Comparison of ENCODE assay signal across 20 cellular contexts in the genomic region with DNA sequence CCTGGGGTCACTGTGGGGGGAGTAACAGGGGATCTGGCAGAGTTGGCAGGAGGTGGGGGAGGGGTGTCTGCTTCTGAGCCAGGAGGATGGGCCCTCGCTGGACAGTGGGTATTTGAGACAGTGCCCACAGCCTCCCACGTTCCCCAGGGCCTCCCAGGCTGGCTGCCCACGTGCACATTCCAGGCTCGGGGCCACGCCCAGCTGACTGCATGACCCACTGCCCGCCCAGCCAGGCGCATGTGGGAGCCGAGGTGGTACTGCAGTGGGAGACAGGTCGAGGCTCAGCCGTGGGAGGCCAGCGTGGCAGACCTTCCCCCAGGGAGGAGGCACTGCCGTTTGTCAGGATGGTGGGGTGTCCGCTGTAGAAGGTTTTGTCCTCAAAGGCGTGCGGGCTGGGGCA. TPM values are rescaled to one million over a fixed set of nuclear protein-coding genes. Genes with fewer than 3 reads are reported as not detected.
DNase-seq lines count a peak whose midpoint lies in the region; ATAC-seq, FAIRE-seq and TF ChIP-seq lines count a peak whose summit lies in the region.
"Had no signal": no experiment of that assay in that cellular context is flagged by ENCODE, and none has a peak within 500 bp of the region (broad histone marks: within the 10 kb centered on the region; RNA-seq: fewer than 3 reads in every experiment).

No MANE protein-coding gene starts in this region.

- no peak for FAIRE-seq in GM12891 (lab: Jason Lieb, UNC)
- FAIRE-seq: pancreas, TTC549 had no signal

- DNase-seq in EH (ENCODE audit: low read depth), result peak; percentile 33
- DNase-seq in Panc1 (ENCODE audit: low read depth, low spot score), result no peak
- peak; percentile 67 for DNase-seq in left cardiac atrium
- peak; percentile 70 for DNase-seq in stomach
- DNase-seq in retina, result no peak
- DNase-seq in activated T-helper 1 cell treated with anti-CD3 and anti-CD28 coated beads, Interleukin-12 subunit alpha, Interleukin-12 subunit beta, Interleukin-2, Interleukin-4 antibody, amounts not matched to agents 30 ng/mL and 10 ng/mL and 1 ng/mL, durations not matched to agents 14 hours and 24 hours and 36 hours (ENCODE audit: low spot score), result no peak
- DNase-seq in GM12891 (ENCODE audit: insufficient read length, low spot score), result no peak
- no peak for DNase-seq in immature natural killer cell
- DNase-seq: activated CD4-positive, alpha-beta T cell treated with anti-CD3 and anti-CD28 coated beads, Interleukin-2, amount 10 ng/mL, durations not matched to agents 24 days and 14 days; activated CD8-positive, alpha-beta memory T cell treated with anti-CD3 and anti-CD28 coated beads, Interleukin-2, amount 50 U/mL, for 48 hours; activated naive CD4-positive, alpha-beta T cell; DMS153; left lung; NCI-H1105; PC-3 had no signal

- H3K4me3 ChIP-seq in Panc1 (ENCODE audit: low read depth in 2 of 2, low read length in 2 of 2), result no peak overlapping the region
- H3K4me3 ChIP-seq in stomach, result no peak overlapping the region
- H3K4me3 ChIP-seq: ascending aorta, left lung, pancreas, thoracic aorta had no signal

- no peak for TF ChIP-seq EP300 in stomach (IDR thresholded peaks at IDR 0.05)

- no peaks in the 10 kb centered on the region for H3K9me3 ChIP-seq in Panc1 (ENCODE audit: control insufficient read depth, insufficient read depth, low read depth, low read length)
- H3K9me3 ChIP-seq in stomach, result no peaks in the 10 kb centered on the region
- H3K9me3 ChIP-seq: ascending aorta, left lung, pancreas, thoracic aorta had no signal

- in situ Hi-C loops in Panc1 (cut with HindIII; ENCODE audit: low pct_unique_long_range_greater_than_20kb, low sequenced_read_pairs), result no loop called here

- no peak overlapping the region for H3K27ac Mint-ChIP-seq in activated T-helper 1 cell treated with anti-CD3 and anti-CD28 coated beads, Interleukin-12 subunit alpha, Interleukin-12 subunit beta, Interleukin-2, Interleukin-4 antibody, amounts not matched to agents 30 ng/mL and 10 ng/mL and 1 ng/mL, durations not matched to agents 14 hours and 24 hours and 36 hours
- no peak overlapping the region for H3K27ac Mint-ChIP-seq in immature natural killer cell
- H3K27ac Mint-ChIP-seq: activated CD4-positive, alpha-beta T cell treated with anti-CD3 and anti-CD28 coated beads, Interleukin-2, amount 10 ng/mL, durations not matched to agents 24 days and 14 days had no signal

- no TSS peak for BruUV-seq in Panc1 (replicated peaks; lab: Mats Ljungman, UMichigan)

- H3K9me3 Mint-ChIP-seq in activated T-helper 1 cell treated with anti-CD3 and anti-CD28 coated beads, Interleukin-12 subunit alpha, Interleukin-12 subunit beta, Interleukin-2, Interleukin-4 antibody, amounts not matched to agents 30 ng/mL and 10 ng/mL and 1 ng/mL, durations not matched to agents 14 hours and 24 hours and 36 hours, result no peaks in the 10 kb centered on the region
- no peaks in the 10 kb centered on the region for H3K9me3 Mint-ChIP-seq in immature natural killer cell
- H3K9me3 Mint-ChIP-seq: activated CD4-positive, alpha-beta T cell treated with anti-CD3 and anti-CD28 coated beads, Interleukin-2, amount 10 ng/mL, durations not matched to agents 24 days and 14 days had no signal

- H3K36me3 Mint-ChIP-seq in activated T-helper 1 cell treated with anti-CD3 and anti-CD28 coated beads, Interleukin-12 subunit alpha, Interleukin-12 subunit beta, Interleukin-2, Interleukin-4 antibody, amounts not matched to agents 30 ng/mL and 10 ng/mL and 1 ng/mL, durations not matched to agents 14 hours and 24 hours and 36 hours (ENCODE audit: low read depth), result no peaks in the 10 kb centered on the region
- no peaks in the 10 kb centered on the region for H3K36me3 Mint-ChIP-seq in immature natural killer cell

- CTCF ChIA-PET in Panc1 (lab: Charles Lee), result no interaction called here

- H3K27ac ChIP-seq in Panc1 (ENCODE audit: low read length) (peak overlapping the region; percentile 3), stomach (no peak overlapping the region)
- H3K27ac ChIP-seq: ascending aorta, C4-2B, left lung, thoracic aorta had no signal

- TF ChIP-seq CTCF in Panc1 (IDR thresholded peaks at IDR 0.05), result no peak
- TF ChIP-seq CTCF in stomach (IDR thresholded peaks at IDR 0.05), result no peak

- no peaks in the 10 kb centered on the region for H3K36me3 ChIP-seq in Panc1 (ENCODE audit: control insufficient read depth, insufficient read depth, low read length)
- no peaks in the 10 kb centered on the region for H3K36me3 ChIP-seq in stomach
- H3K36me3 ChIP-seq: ascending aorta, left lung, pancreas, thoracic aorta had no signal

- 14 to 50% (median 43%) methylated on average over 3 to 15 of the region's 15 CpGs for WGBS in stomach, 5 donors

- ATAC-seq in Panc1 (no peak), left cardiac atrium (peak; percentile 14 to 34)
- ATAC-seq: left lung, PC-3 had no signal

- peaks cover 3% of the 10 kb centered on the region for H3K27me3 Mint-ChIP-seq in activated T-helper 1 cell treated with anti-CD3 and anti-CD28 coated beads, Interleukin-12 subunit alpha, Interleukin-12 subunit beta, Interleukin-2, Interleukin-4 antibody, amounts not matched to agents 30 ng/mL and 10 ng/mL and 1 ng/mL, durations not matched to agents 14 hours and 24 hours and 36 hours (ENCODE audit: insufficient read depth)
- peaks cover 0 to 6% (median 6%) of the 10 kb centered on the region in 3 donors for H3K27me3 Mint-ChIP-seq in immature natural killer cell (ENCODE audit: low read depth in 3 of 3)

- intact Hi-C loops in Panc1 (cut with micrococcal nuclease; ENCODE audit: unreplicated experiment) (no loop called here), left cardiac atrium (cut with DNase I) (no loop called here), stomach (cut with DNase I; ENCODE audit: low total_unique reads) (loop anchor here (10.0 kb wide), 1 partner anchor 51 kb away; no protein-coding TSS in a partner anchor)
- intact Hi-C loops in activated T-helper 1 cell treated with anti-CD3 and anti-CD28 coated beads, Interleukin-12 subunit alpha, Interleukin-12 subunit beta, Interleukin-2, Interleukin-4 antibody, amounts not matched to agents 30 ng/mL and 10 ng/mL and 1 ng/mL, durations not matched to agents 14 hours and 24 hours and 36 hours (cut with micrococcal nuclease), result no loop called here

- POLR2A ChIA-PET in Panc1 (lab: Charles Lee), result interaction anchor here (0.6 kb wide), 1 partner anchor 84 kb away, joined by 11 read pairs; no protein-coding TSS in a partner anchor

- no peaks in the 10 kb centered on the region for H3K4me1 Mint-ChIP-seq in activated T-helper 1 cell treated with anti-CD3 and anti-CD28 coated beads, Interleukin-12 subunit alpha, Interleukin-12 subunit beta, Interleukin-2, Interleukin-4 antibody, amounts not matched to agents 30 ng/mL and 10 ng/mL and 1 ng/mL, durations not matched to agents 14 hours and 24 hours and 36 hours (ENCODE audit: low read depth)
- H3K4me1 Mint-ChIP-seq in immature natural killer cell, result peaks cover 0 to 1% of the 10 kb centered on the region in 2 donors
- H3K4me1 Mint-ChIP-seq: activated CD4-positive, alpha-beta T cell treated with anti-CD3 and anti-CD28 coated beads, Interleukin-2, amount 10 ng/mL, durations not matched to agents 24 days and 14 days had no signal

- H3K4me1 ChIP-seq in Panc1 (ENCODE audit: control insufficient read depth, insufficient read depth, low read length) (peaks cover 78% of the 10 kb centered on the region), stomach (peaks cover 49 to 67% (median 63%) of the 10 kb centered on the region in 4 donors)

- TF ChIP-seq POLR2A in stomach (IDR thresholded peaks at IDR 0.05), result no peak
- TF ChIP-seq POLR2A in GM12891 (IDR thresholded peaks at IDR 0.05; ENCODE audit: low read depth, low read length), result no peak

- no peak overlapping the region for H3K4me3 Mint-ChIP-seq in activated T-helper 1 cell treated with anti-CD3 and anti-CD28 coated beads, Interleukin-12 subunit alpha, Interleukin-12 subunit beta, Interleukin-2, Interleukin-4 antibody, amounts not matched to agents 30 ng/mL and 10 ng/mL and 1 ng/mL, durations not matched to agents 14 hours and 24 hours and 36 hours
- no peak overlapping the region for H3K4me3 Mint-ChIP-seq in immature natural killer cell
- H3K4me3 Mint-ChIP-seq: activated CD4-positive, alpha-beta T cell treated with anti-CD3 and anti-CD28 coated beads, Interleukin-2, amount 10 ng/mL, durations not matched to agents 24 days and 14 days had no signal

- H3K27me3 ChIP-seq in Panc1 (ENCODE audit: control insufficient read depth, insufficient read depth, low read length), result no peaks in the 10 kb centered on the region
- peaks cover 0 to 15% (median 2%) of the 10 kb centered on the region in 3 donors for H3K27me3 ChIP-seq in stomach
- H3K27me3 ChIP-seq: ascending aorta, pancreas had no signal

TF ChIP-seq in GM12891, 5 proteins besides CTCF, POLR2A, EP300 and RAD21:
- TF ChIP-seq POLR2AphosphoS5 (IDR thresholded peaks at IDR 0.05; ENCODE audit: low read depth, low read length) (no peak), PAX5 (IDR thresholded peaks at IDR 0.05; ENCODE audit: insufficient read depth, low read length, severe bottlenecking) (no peak), SPI1 (IDR thresholded peaks at IDR 0.05; ENCODE audit: low read depth, low read length) (no peak)

RNA-seq across cellular contexts. Expression of gene BAHCC1, which starts 38.8 kb away (rescaled TPM):
- total RNA-seq in Panc1 (2021; ENCODE audit: unreplicated experiment) (77.4 TPM), left cardiac atrium (1 to 10 TPM; 8.3 to 9.9 TPM), stomach (10 to 100 TPM in 4 of 5 donors, 1 to 10 TPM in 1; 8.6 to 56.2 (median 15.2) TPM)
- polyA plus RNA-seq in Panc1 (2012; ENCODE audit: insufficient read length), result 129 TPM
- polyA plus RNA-seq in stomach (1 to 10 TPM; 4.9 to 6.6 (median 5.1) TPM), immature natural killer cell (under 1 TPM in 1 of 3 donors, not detected in 2; 0.02 TPM)
- 0.02 and 0.08 TPM in 2 replicates for total RNA-seq in activated T-helper 1 cell treated with anti-CD3 and anti-CD28 coated beads, Interleukin-12 subunit alpha, Interleukin-12 subunit beta, Interleukin-2, Interleukin-4 antibody, amounts not matched to agents 30 ng/mL and 10 ng/mL and 1 ng/mL, durations not matched to agents 14 hours and 24 hours and 36 hours
- 0.01 TPM for polyA plus RNA-seq in GM12891 (2012; ENCODE audit: low read depth, missing spikeins)
- total RNA-seq: activated CD4-positive, alpha-beta T cell treated with anti-CD3 and anti-CD28 coated beads, Interleukin-2, amount 10 ng/mL, durations not matched to agents 24 days and 14 days had no signal

Comparison
In these comparisons a context has a peak if more than half of its experiments do, and no peak if none do; other contexts are left out.
1. DNase-seq: peak in EH (single experiment), left cardiac atrium (single experiment) and stomach (single experiment); none in Panc1 (single experiment), retina (single experiment), activated T-helper 1 cell treated with anti-CD3 and anti-CD28 coated beads, Interleukin-12 subunit alpha, Interleukin-12 subunit beta, Interleukin-2, Interleukin-4 antibody, amounts not matched to agents 30 ng/mL and 10 ng/mL and 1 ng/mL, durations not matched to agents 14 hours and 24 hours and 36 hours (single experiment), GM12891 (single experiment) and immature natural killer cell (0 of 3).